19 cellular contexts compared by ENCODE assay signal in the genomic region with DNA sequence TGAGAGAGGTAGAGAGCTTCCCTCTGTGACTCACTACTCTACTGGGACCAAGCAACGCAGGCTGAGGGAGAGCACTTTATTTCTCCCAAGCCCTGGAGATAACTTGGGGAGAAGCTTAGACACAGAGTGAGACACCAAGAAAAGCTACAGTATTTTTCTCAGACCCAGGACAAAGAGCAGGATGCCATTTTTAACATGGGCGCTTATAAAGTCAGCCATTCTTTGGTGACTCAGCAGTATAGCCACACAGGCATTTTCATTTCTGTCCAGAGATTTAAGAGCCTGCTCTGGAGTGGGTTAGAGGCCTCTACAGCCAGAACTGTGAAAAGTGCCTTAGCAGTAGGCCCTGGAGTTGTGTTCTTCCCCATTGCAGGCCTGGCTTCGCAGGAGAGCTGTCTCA. TPM values are rescaled to one million over a fixed set of nuclear protein-coding genes. Genes with fewer than 3 reads are reported as not detected.
A peak's percentile ranks its signal among the peaks of the same experiment; 100 is the strongest.
DNase-seq lines count a peak whose midpoint lies in the region; ATAC-seq, FAIRE-seq and TF ChIP-seq lines count a peak whose summit lies in the region.
"Had no signal": no experiment of that assay in that cellular context is flagged by ENCODE, and none has a peak within 500 bp of the region (broad histone marks: within the 10 kb centered on the region; RNA-seq: fewer than 3 reads in every experiment).

No MANE protein-coding gene starts in this region.

- H3K27ac ChIP-seq in A549 (no peak overlapping the region), KMS-11 (no peak overlapping the region), VCaP (peak overlapping the region; percentile 88; the same call in 1 of the 2 replicates), keratinocyte (ENCODE audit: control insufficient read depth, insufficient read depth, low read length) (peak overlapping the region; percentile 21), prostate gland (no peak overlapping the region)
- H3K27ac ChIP-seq: SJCRH30 had no signal

- no peaks in the 10 kb centered on the region for H3K79me2 ChIP-seq in KMS-11 (ENCODE audit: insufficient read depth, low read depth)
- no peaks in the 10 kb centered on the region for H3K79me2 ChIP-seq in keratinocyte (ENCODE audit: control insufficient read depth, insufficient read depth, low read length)

- WGBS in A549 (ENCODE audit: missing lambda C conversion rate): 30% methylated on average over 3 of the region's 3 CpGs
- WGBS in prostate gland: 95% methylated on average over 3 of the region's 3 CpGs

- no peak for TF ChIP-seq RAD21 in A549 (conservative IDR thresholded peaks at IDR 0.05 in 1 of 2, IDR thresholded peaks at IDR 0.05 in 1 of 2)

- H3K4me3 ChIP-seq in A549 (no peak overlapping the region), KMS-11 (IDR thresholded peaks at IDR 0.05; ENCODE audit: insufficient read depth, low read depth, low read length) (no peak overlapping the region), keratinocyte (ENCODE audit: control insufficient read depth in 2 of 3, extremely low read depth in 1 of 3, insufficient read depth in 2 of 3, low read depth in 1 of 3, low read length in 3 of 3) (no peak overlapping the region), prostate gland (no peak overlapping the region)
- H3K4me3 ChIP-seq: GM12878, SJCRH30 had no signal

- POLR2A ChIA-PET in A549 (lab: Yijun Ruan, JAX): no interaction called here

- H3K9me3 ChIP-seq in A549 (no peaks in the 10 kb centered on the region), keratinocyte (ENCODE audit: control insufficient read depth, low read depth, low read length) (peaks cover 2% of the 10 kb centered on the region), prostate gland (no peaks in the 10 kb centered on the region)
- H3K9me3 ChIP-seq: SJCRH30 had no signal

- dilution Hi-C loops in keratinocyte (cut with MboI; ENCODE audit: extremely low pct_ligation_motif_present, low sequenced_read_pairs): no loop called here

- H2AFZ ChIP-seq in KMS-11 (ENCODE audit: low read depth) (peak overlapping the region; percentile 9; the same call in 1 of the 2 replicates), keratinocyte (ENCODE audit: control insufficient read depth, low read length) (no peak overlapping the region)

- FAIRE-seq in A549 (lab: Jason Lieb, UNC): no peak
- FAIRE-seq in keratinocyte (lab: Jason Lieb, UNC): no peak
- FAIRE-seq: GM12878 had no signal

- TF ChIP-seq POLR2A in A549 (IDR thresholded peaks at IDR 0.05; ENCODE audit: low read length): no peak
- TF ChIP-seq POLR2A in prostate gland (IDR thresholded peaks at IDR 0.05): no peak

- no peak for ATAC-seq in A549
- ATAC-seq: GM12878 had no signal

- no peak overlapping the region for H3K4me2 ChIP-seq in A549
- H3K4me2 ChIP-seq in KMS-11: no peak overlapping the region
- no peak overlapping the region for H3K4me2 ChIP-seq in keratinocyte (ENCODE audit: control insufficient read depth, extremely low read depth, insufficient read depth, low read depth, low read length)

- H3K36me3 ChIP-seq in KMS-11 (ENCODE audit: insufficient read depth) (no peaks in the 10 kb centered on the region), keratinocyte (ENCODE audit: control insufficient read depth in 2 of 2, extremely low read depth in 1 of 2, insufficient read depth in 2 of 2, low read length in 2 of 2) (no peaks in the 10 kb centered on the region), prostate gland (no peaks in the 10 kb centered on the region)
- H3K36me3 ChIP-seq: SJCRH30 had no signal

- H3K9ac ChIP-seq in KMS-11: no peak overlapping the region
- H3K9ac ChIP-seq in keratinocyte (ENCODE audit: control insufficient read depth, extremely low read depth, insufficient read depth, low read length): no peak overlapping the region

- H3K9me1 ChIP-seq in keratinocyte (ENCODE audit: control insufficient read depth, extremely low read depth, insufficient read depth, low read length): no peaks in the 10 kb centered on the region

- DNase-seq in A549 (ENCODE audit: low read depth in 1 of 2, low spot score in 1 of 2) (no peak), keratinocyte (ENCODE audit: low read depth, low spot score) (no peak), prostate gland (ENCODE audit: low spot score) (no peak), nucleus accumbens (lab: John Stamatoyannopoulos, UW) (no peak), Ammon's horn (ENCODE audit: low spot score) (no peak)
- DNase-seq in activated effector memory CD4-positive, alpha-beta T cell treated with Interleukin-2 at 50 U/mL for 16 hours: no peak
- DNase-seq: CD4-positive, alpha-beta T cell; MV-4-11; NCI-H1694 treated with DMSO at 0.1 percent for 48 hours; NCI-H510A; NCI-H748 treated with DMSO at 0.1 percent for 48 hours; SJCRH30 had no signal

- no peak for TF ChIP-seq EP300 in A549 (IDR thresholded peaks at IDR 0.05)

- TF ChIP-seq CTCF in A549 (IDR thresholded peaks at IDR 0.05) (no peak), KMS-11 (conservative IDR thresholded peaks at IDR 0.05; ENCODE audit: low read depth, low read length) (no peak), VCaP (conservative IDR thresholded peaks at IDR 0.05) (no peak), keratinocyte (optimal IDR thresholded peaks at IDR 0.05 in 1 of 3, IDR thresholded peaks at IDR 0.05 in 1 of 3, conservative IDR thresholded peaks at IDR 0.05 in 1 of 3; ENCODE audit: extremely low read depth in 1 of 3, insufficient read depth in 2 of 3, low read length in 3 of 3) (no peak), prostate gland (IDR thresholded peaks at IDR 0.05) (no peak)

- H3K4me1 ChIP-seq in A549: no peaks in the 10 kb centered on the region
- peaks cover 10% of the 10 kb centered on the region for H3K4me1 ChIP-seq in KMS-11 (ENCODE audit: low read depth, poor library complexity, severe bottlenecking)
- H3K4me1 ChIP-seq in keratinocyte (ENCODE audit: control insufficient read depth, extremely low read depth, insufficient read depth, low read length): peaks cover 13% of the 10 kb centered on the region
- H3K4me1 ChIP-seq in prostate gland (replicated peaks): no peaks in the 10 kb centered on the region
- H3K4me1 ChIP-seq: SJCRH30 had no signal

- CTCF ChIA-PET in A549 (lab: Yijun Ruan, JAX): interaction anchor here (3.1 kb wide), 1 partner anchor 14 kb away, joined by 14 read pairs; no protein-coding TSS in a partner anchor

- intact Hi-C loops in prostate gland (cut with DNase I): no loop called here

- H3K27me3 ChIP-seq in KMS-11 (ENCODE audit: insufficient read depth, low read depth) (no peaks in the 10 kb centered on the region), keratinocyte (ENCODE audit: control insufficient read depth, extremely low read depth, insufficient read depth, low read length) (no peaks in the 10 kb centered on the region), prostate gland (replicated peaks; ENCODE audit: insufficient read depth) (no peaks in the 10 kb centered on the region)
- H3K27me3 ChIP-seq: SJCRH30 had no signal

- H4K20me1 ChIP-seq in KMS-11 (ENCODE audit: insufficient read depth) (no peaks in the 10 kb centered on the region), keratinocyte (ENCODE audit: control insufficient read depth, extremely low read depth, insufficient read depth, low read length) (no peaks in the 10 kb centered on the region)

TF ChIP-seq in A549, 52 proteins besides CTCF, POLR2A, EP300 and RAD21:
- TF ChIP-seq MAFK (IDR thresholded peaks at IDR 0.05; ENCODE audit: partially characterized antibody) (peak; percentile 35), PHF8 (IDR thresholded peaks at IDR 0.05; ENCODE audit: borderline replicate concordance, low read depth) (no peak)

RNA-seq across cellular contexts. Expression of gene GLYAT, which starts 55.0 kb away (rescaled TPM):
- polyA plus RNA-seq in A549 (2011; rRNA removed): not detected in 2 replicates
- polyA plus RNA-seq in A549 (2012; cell fraction: cytosol; rRNA removed): not detected in 2 replicates
- polyA plus RNA-seq in A549 (2012; cell fraction: nucleus; rRNA removed): not detected in 2 replicates
- not detected in 3 replicates for polyA plus RNA-seq in A549 (2017; fragmentation: RNase III; extraction: RNeasy Plus Mini Kit Qiagen cat#74134 plus additional on column Dnase treatment)
- not detected in 2 replicates for polyA minus RNA-seq in A549 (2011; rRNA and poly(A)+ RNA removed)
- 0.10 to 0.17 TPM in 2 of 3 replicates, not detected in the other for polyA plus RNA-seq in keratinocyte
- polyA plus RNA-seq in keratinocyte (2011; ENCODE audit: low read depth): not detected
- polyA plus RNA-seq in keratinocyte (2011; cell fraction: cytosol; rRNA removed): 0.06 TPM in 1 of 2 replicates, not detected in the other
- polyA plus RNA-seq in keratinocyte (2011; cell fraction: nucleus; rRNA removed): not detected in 2 replicates
- not detected in 2 replicates for polyA plus RNA-seq in keratinocyte (2012; ENCODE audit: low replicate concordance)
- polyA minus RNA-seq in keratinocyte: 0.40 TPM in 1 of 3 replicates, not detected in the others
- not detected for polyA minus RNA-seq in keratinocyte (2011; cell fraction: cytosol; rRNA and poly(A)+ RNA removed)
- 0.54 TPM in 1 of 2 replicates, not detected in the other for polyA minus RNA-seq in keratinocyte (2011; cell fraction: nucleus; rRNA and poly(A)+ RNA removed)
- total RNA-seq in prostate gland: not detected
- total RNA-seq: A172; CD4-positive, alpha-beta T cell; HT-29; LHCN-M2; SJCRH30 had no signal
- polyA plus RNA-seq: BJ, GM12878 had no signal

RNA-seq across cellular contexts. Expression of gene GLYATL2, which starts 57.8 kb away (rescaled TPM):
- 0.08 TPM in 2 replicates for polyA plus RNA-seq in A549 (2011; rRNA removed)
- not detected in 2 replicates for polyA plus RNA-seq in A549 (2012; cell fraction: cytosol; rRNA removed)
- polyA plus RNA-seq in A549 (2012; cell fraction: nucleus; rRNA removed): not detected in 2 replicates
- 0.05 TPM in 1 of 3 replicates, not detected in the others for polyA plus RNA-seq in A549 (2017; fragmentation: RNase III; extraction: RNeasy Plus Mini Kit Qiagen cat#74134 plus additional on column Dnase treatment)
- not detected in 2 replicates for polyA minus RNA-seq in A549 (2011; rRNA and poly(A)+ RNA removed)
- 0.14 to 0.16 TPM in 2 of 3 replicates, not detected in the other for polyA plus RNA-seq in keratinocyte
- polyA plus RNA-seq in keratinocyte (2011; ENCODE audit: low read depth): not detected
- not detected in 2 replicates for polyA plus RNA-seq in keratinocyte (2011; cell fraction: cytosol; rRNA removed)
- polyA plus RNA-seq in keratinocyte (2011; cell fraction: nucleus; rRNA removed): not detected in 2 replicates
- polyA plus RNA-seq in keratinocyte (2012; ENCODE audit: low replicate concordance): 0.07 TPM in 1 of 2 replicates, not detected in the other
- polyA minus RNA-seq in keratinocyte: not detected in 3 replicates
- polyA minus RNA-seq in keratinocyte (2011; cell fraction: cytosol; rRNA and poly(A)+ RNA removed): not detected
- polyA minus RNA-seq in keratinocyte (2011; cell fraction: nucleus; rRNA and poly(A)+ RNA removed): not detected in 2 replicates
- 1 to 10 TPM in 1 of 2 donors, under 1 TPM in 1; 0.45 to 1.7 TPM for total RNA-seq in prostate gland
- total RNA-seq: A172; CD4-positive, alpha-beta T cell; HT-29; SJCRH30 had no signal

Comparison
In these comparisons a context has a peak if more than half of its experiments do, and no peak if none do; other contexts are left out.
1. H3K27ac ChIP-seq: peak in VCaP (single experiment) and keratinocyte (single experiment); none in A549 (0 of 2), KMS-11 (single experiment) and prostate gland (0 of 2).